ENCODE assay signal across 7 cellular contexts in the genomic region with DNA sequence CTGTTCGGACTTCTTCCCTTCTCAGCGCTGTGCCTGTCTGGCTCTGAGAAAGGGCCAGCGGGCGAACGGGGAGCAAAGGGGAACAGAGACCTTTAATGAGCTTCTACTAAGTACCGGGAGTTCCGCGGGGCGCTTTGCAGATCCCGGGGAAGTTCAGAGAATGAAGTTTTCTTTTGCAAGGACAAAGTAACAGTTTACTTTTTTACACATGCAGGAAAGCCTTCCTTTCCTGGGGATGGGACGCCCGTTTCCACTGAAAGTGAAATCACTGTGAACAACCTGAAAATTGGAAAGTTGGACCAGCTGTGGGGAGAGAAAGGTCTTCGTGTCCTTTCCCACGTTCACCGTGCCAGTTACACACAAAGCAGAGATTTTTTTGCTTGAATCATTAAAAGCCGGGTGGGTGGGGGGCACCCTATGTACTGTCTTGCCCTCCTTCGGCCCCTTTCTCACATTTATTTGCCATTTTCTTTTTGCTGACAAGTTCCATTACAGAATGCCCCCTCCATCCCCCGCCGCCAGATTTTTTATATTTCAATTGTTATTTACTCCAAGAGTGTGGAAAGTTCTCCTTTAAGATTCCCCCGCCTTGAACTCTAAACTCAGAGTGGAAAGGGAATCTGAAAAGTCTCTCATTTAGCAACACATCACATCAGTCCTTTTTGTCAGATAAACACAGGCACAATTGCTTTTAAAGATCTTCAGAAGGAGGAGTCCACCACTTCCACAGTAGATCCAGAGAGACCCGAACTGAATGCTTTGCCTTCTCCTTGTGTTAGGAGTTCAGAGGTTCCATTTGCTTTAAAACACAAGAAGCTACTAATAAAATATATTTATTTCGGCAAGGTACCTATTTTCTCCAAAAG. TPM values are rescaled to one million over a fixed set of nuclear protein-coding genes. Genes with fewer than 3 reads are reported as not detected.
DNase-seq lines count a peak whose midpoint lies in the region; ATAC-seq, FAIRE-seq and TF ChIP-seq lines count a peak whose summit lies in the region.

No MANE protein-coding gene starts in this region.

- SMC1A ChIA-PET in GM12878 (lab: Charles Lee; ENCODE audit: uncharacterized antibody, unreplicated experiment): interaction anchor here (0.6 to 2.4 kb wide), 9 partner anchors 10 to 632 kb away, joined by 3 to 14 read pairs (median 3); no protein-coding TSS in a partner anchor

- H3K27ac ChIP-seq in GM12878 (ENCODE audit: control insufficient read depth, insufficient read depth) (no peak overlapping the region), temporal lobe (ENCODE audit: low read depth, low read length) (peak overlapping the region; percentile 50)

- peak overlapping the region; percentile 46 for H2AFZ ChIP-seq in GM12878 (ENCODE audit: control insufficient read depth, low read depth, low read length)

- no peak for TF ChIP-seq CTCF in GM12878 (IDR thresholded peaks at IDR 0.05 in 2 of 3, conservative IDR thresholded peaks at IDR 0.05 in 1 of 3; ENCODE audit: control insufficient read depth in 2 of 3, extremely low read depth in 1 of 3, insufficient read depth in 1 of 3, low read depth in 3 of 3, low read length in 3 of 3)
- no peak for TF ChIP-seq CTCF in kidney epithelial cell (IDR thresholded peaks at IDR 0.05; ENCODE audit: insufficient read depth, low read length, poor library complexity, severe bottlenecking)

- no TSS peak for BruUV-seq in GM12878 (replicated peaks; lab: Mats Ljungman, UMichigan)

- in situ Hi-C loops in GM12878 (cut with MboI): no loop called here

- H3K4me2 ChIP-seq in GM12878 (ENCODE audit: control insufficient read depth, insufficient read depth): peak overlapping the region; percentile 89

- no peak for FAIRE-seq in GM12878 (lab: Jason Lieb, UNC)

- no peaks in the 10 kb centered on the region for H3K79me2 ChIP-seq in GM12878 (ENCODE audit: control insufficient read depth, insufficient read depth, low read length)

- DNase-seq in GM12878 (ENCODE audit: low read depth, low spot score) (no peak), kidney epithelial cell (ENCODE audit: low read depth) (no peak), HUDEP-2 (lab: John Stamatoyannopoulos, UW; ENCODE audit: unreplicated experiment in 76 of 76) (no peak), AG20443 (ENCODE audit: low spot score) (no peak)

- H3K4me3 ChIP-seq in GM12878: peak overlapping the region; percentile 57
- H3K4me3 ChIP-seq in kidney epithelial cell (ENCODE audit: low read depth, low read length): peak overlapping the region; percentile 42

- TF ChIP-seq RAD21 in GM12878 (IDR thresholded peaks at IDR 0.05; ENCODE audit: insufficient read depth, low read depth, low read length): no peak

- RAD21 ChIA-PET in GM12878 (lab: Charles Lee; ENCODE audit: unreplicated experiment): interaction anchor here (1.0 to 1.8 kb wide), 7 partner anchors 35 to 482 kb away, joined by 3 to 7 read pairs (median 4); a partner anchor contains a TSS

- 19% methylated on average over 22 of the region's 22 CpGs for WGBS in GM12878 (ENCODE audit: insufficient coverage, insufficient replicate concordance, low lambda C conversion rate, missing lambda C conversion rate)

- POLR2A ChIA-PET in GM12878 (lab: Charles Lee): interaction anchor here (0.7 to 1.0 kb wide), 2 partner anchors 18 to 478 kb away, joined by 3 read pairs; no protein-coding TSS in a partner anchor

- no peak for TF ChIP-seq POLR2A in GM12878 (IDR thresholded peaks at IDR 0.05; ENCODE audit: low read depth, low read length)

- H3K27me3 ChIP-seq in GM12878 (replicated peaks in 1 of 2; ENCODE audit: control insufficient read depth in 2 of 2, insufficient read depth in 2 of 2, low read length in 1 of 2) (peaks cover 0 to 14% of the 10 kb centered on the region in 2 experiments; a peak in 2 of 4 replicates), kidney epithelial cell (ENCODE audit: control insufficient read depth, insufficient read depth, low read length) (no peaks in the 10 kb centered on the region)

- no peak for TF ChIP-seq EP300 in GM12878 (IDR thresholded peaks at IDR 0.05; ENCODE audit: borderline replicate concordance in 1 of 2, control insufficient read depth in 1 of 2, low read depth in 2 of 2, low read length in 2 of 2)

- peak; percentile 15 for ATAC-seq in GM19035 (IDR thresholded peaks at IDR 0.05; ENCODE audit: unreplicated experiment)
- peak; percentile 30 for ATAC-seq in HG03521 (IDR thresholded peaks at IDR 0.05; ENCODE audit: unreplicated experiment)
- peak; percentile 44 for ATAC-seq in GM12878

- H3K36me3 ChIP-seq in GM12878 (ENCODE audit: control insufficient read depth in 2 of 2, insufficient read depth in 2 of 2, low read length in 1 of 2) (no peaks in the 10 kb centered on the region), kidney epithelial cell (ENCODE audit: control insufficient read depth, insufficient read depth, low read length) (peaks cover 2% of the 10 kb centered on the region)

- no peak overlapping the region; the same call in 1 of the 2 replicates for H3K9ac ChIP-seq in GM12878 (ENCODE audit: control insufficient read depth, insufficient read depth, low read length)

- H3K9me3 ChIP-seq in GM12878 (replicated peaks; ENCODE audit: control insufficient read depth, insufficient read depth, low read length): no peaks in the 10 kb centered on the region

- CTCF ChIA-PET in GM12878 (lab: Yijun Ruan, JAX): interaction anchor here (1.0 to 1.6 kb wide), 5 partner anchors 18 to 494 kb away, joined by 3 to 5 read pairs (median 4); no protein-coding TSS in a partner anchor

- H3K4me1 ChIP-seq in GM12878 (ENCODE audit: control insufficient read depth, insufficient read depth, low read length): no peaks in the 10 kb centered on the region

- no peaks in the 10 kb centered on the region for H4K20me1 ChIP-seq in GM12878 (ENCODE audit: control insufficient read depth, insufficient read depth)

- intact Hi-C loops in GM12878 (cut with micrococcal nuclease; ENCODE audit: unreplicated experiment): loop anchor here (5.0 kb wide), 1 partner anchor 480 kb away; no protein-coding TSS in a partner anchor

TF ChIP-seq in GM12878, 131 proteins besides CTCF, POLR2A, EP300 and RAD21 (continues in another document):
- TF ChIP-seq SRF (IDR thresholded peaks at IDR 0.05; ENCODE audit: low read depth in 2 of 2, low read length in 2 of 2) (no peak), SMAD5 (IDR thresholded peaks at IDR 0.05; ENCODE audit: low read depth) (no peak)
- TF ChIP-seq, protein P1, sequence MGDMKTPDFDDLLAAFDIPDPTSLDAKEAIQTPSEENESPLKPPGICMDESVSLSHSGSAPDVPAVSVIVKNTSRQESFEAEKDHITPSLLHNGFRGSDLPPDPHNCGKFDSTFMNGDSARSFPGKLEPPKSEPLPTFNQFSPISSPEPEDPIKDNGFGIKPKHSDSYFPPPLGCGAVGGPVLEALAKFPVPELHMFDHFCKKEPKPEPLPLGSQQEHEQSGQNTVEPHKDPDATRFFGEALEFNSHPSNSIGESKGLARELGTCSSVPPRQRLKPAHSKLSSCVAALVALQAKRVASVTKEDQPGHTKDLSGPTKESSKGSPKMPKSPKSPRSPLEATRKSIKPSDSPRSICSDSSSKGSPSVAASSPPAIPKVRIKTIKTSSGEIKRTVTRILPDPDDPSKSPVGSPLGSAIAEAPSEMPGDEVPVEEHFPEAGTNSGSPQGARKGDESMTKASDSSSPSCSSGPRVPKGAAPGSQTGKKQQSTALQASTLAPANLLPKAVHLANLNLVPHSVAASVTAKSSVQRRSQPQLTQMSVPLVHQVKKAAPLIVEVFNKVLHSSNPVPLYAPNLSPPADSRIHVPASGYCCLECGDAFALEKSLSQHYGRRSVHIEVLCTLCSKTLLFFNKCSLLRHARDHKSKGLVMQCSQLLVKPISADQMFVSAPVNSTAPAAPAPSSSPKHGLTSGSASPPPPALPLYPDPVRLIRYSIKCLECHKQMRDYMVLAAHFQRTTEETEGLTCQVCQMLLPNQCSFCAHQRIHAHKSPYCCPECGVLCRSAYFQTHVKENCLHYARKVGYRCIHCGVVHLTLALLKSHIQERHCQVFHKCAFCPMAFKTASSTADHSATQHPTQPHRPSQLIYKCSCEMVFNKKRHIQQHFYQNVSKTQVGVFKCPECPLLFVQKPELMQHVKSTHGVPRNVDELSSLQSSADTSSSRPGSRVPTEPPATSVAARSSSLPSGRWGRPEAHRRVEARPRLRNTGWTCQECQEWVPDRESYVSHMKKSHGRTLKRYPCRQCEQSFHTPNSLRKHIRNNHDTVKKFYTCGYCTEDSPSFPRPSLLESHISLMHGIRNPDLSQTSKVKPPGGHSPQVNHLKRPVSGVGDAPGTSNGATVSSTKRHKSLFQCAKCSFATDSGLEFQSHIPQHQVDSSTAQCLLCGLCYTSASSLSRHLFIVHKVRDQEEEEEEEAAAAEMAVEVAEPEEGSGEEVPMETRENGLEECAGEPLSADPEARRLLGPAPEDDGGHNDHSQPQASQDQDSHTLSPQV (IDR thresholded peaks at IDR 0.05): no peak
- TF ChIP-seq, protein P2, sequence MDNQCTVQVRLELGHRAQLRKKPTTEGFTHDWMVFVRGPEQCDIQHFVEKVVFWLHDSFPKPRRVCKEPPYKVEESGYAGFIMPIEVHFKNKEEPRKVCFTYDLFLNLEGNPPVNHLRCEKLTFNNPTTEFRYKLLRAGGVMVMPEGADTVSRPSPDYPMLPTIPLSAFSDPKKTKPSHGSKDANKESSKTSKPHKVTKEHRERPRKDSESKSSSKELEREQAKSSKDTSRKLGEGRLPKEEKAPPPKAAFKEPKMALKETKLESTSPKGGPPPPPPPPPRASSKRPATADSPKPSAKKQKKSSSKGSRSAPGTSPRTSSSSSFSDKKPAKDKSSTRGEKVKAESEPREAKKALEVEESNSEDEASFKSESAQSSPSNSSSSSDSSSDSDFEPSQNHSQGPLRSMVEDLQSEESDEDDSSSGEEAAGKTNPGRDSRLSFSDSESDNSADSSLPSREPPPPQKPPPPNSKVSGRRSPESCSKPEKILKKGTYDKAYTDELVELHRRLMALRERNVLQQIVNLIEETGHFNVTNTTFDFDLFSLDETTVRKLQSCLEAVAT (IDR thresholded peaks at IDR 0.05): no peak

RNA-seq across cellular contexts. Expression of a gene that starts 1.1 kb away (rescaled TPM):
- total RNA-seq in GM12878 (2013; cell fraction: nucleolus; rRNA removed): 7.4 and 8.6 TPM in 2 replicates
- total RNA-seq in GM12878 (2014; rRNA removed) (1.0 and 2.7 TPM in 2 replicates), GM12878 (2014; rRNA removed; fragmentation: Illumina TruSeq; extraction: Trizol) (0.78 and 0.89 TPM in 2 replicates), GM12878 (2021) (5.9 TPM in 2 replicates), kidney epithelial cell (2,584 and 2,610 TPM in 2 replicates), temporal lobe (203 TPM)
- 2.0 TPM for polyA plus RNA-seq in GM12878 (2011; ENCODE audit: low read depth)
- polyA plus RNA-seq in GM12878 (2011; rRNA removed) (5.2 and 9.4 TPM in 2 replicates), GM12878 (2014; fragmentation: Illumina TruSeq; extraction: Trizol) (1.5 and 2.1 TPM in 2 replicates), GM12878 (2014; fragmentation: Nextera tagmentation; extraction: Ambion mirVana) (1 to 10 TPM; 1.1 to 1.6 TPM), GM12878 (2014; rRNA removed) (0.60 and 1.5 TPM in 2 replicates), GM12878 (2016; fragmentation: Nextera tagmentation; extraction: Ambion mirVana) (1 to 10 TPM; 8.1 TPM)
- 8.8 and 10.4 TPM in 2 replicates for polyA plus RNA-seq in GM12878 (2011; cell fraction: cytosol; rRNA removed)
- 13.2 and 13.3 TPM in 2 replicates for polyA plus RNA-seq in GM12878 (2011; cell fraction: nucleus; rRNA removed)
- 1.5 and 2.8 TPM in 2 replicates for polyA plus RNA-seq in GM12878 (2012)
- 17.5 and 18.7 TPM in 2 replicates for polyA minus RNA-seq in GM12878 (2011; rRNA and poly(A)+ RNA removed)
- 8.3 and 10.2 TPM in 2 replicates for polyA minus RNA-seq in GM12878 (2011; cell fraction: cytosol; rRNA and poly(A)+ RNA removed)
- 5.7 and 9.3 TPM in 2 replicates for polyA minus RNA-seq in GM12878 (2011; cell fraction: nucleus; rRNA and poly(A)+ RNA removed)

Comparison
In these comparisons a context has a peak if more than half of its experiments do, and no peak if none do; other contexts are left out.
1. RNA of a gene that starts 1.1 kb away (total RNA-seq): 2,584 to 2,610 TPM in kidney epithelial cell and 203 TPM in temporal lobe (single experiment); 0.78 to 8.6 TPM in GM12878; every median in the first group is over 10 times any median in the second.
2. Peak in every context shown above with its lines, with median percentiles within 50 percentile points of each other: ATAC-seq.